Comparison of ENCODE assay signal across 11 cellular contexts in the genomic region with DNA sequence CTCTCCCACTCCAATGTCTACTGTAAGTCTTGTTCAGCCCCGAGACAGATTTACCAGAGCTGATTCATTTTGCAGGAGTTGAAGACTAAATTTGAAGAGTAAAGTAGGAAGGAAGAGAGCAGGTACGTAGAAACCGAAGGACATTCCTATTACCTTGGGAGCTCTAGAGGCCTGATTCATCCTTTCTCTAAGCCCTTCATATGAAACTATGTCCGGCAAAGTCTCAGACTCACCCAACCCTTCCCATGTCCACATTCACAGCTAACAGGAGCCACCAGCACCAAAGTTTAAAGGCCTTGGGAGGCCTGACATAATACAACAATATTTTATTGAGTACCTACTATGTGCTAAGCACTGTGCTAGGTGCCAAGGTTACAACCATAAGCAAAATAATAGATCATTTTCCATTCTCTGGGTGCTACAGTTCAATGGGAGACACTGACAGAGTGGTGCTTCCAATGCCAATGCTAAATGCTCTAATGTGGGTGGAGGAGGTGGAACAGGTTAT.
A peak's percentile ranks its signal among the peaks of the same experiment; 100 is the strongest.
DNase-seq lines count a peak whose midpoint lies in the region; ATAC-seq and TF ChIP-seq lines count a peak whose summit lies in the region.
"Had no signal": no experiment of that assay in that cellular context is flagged by ENCODE, and none has a peak within 500 bp of the region (broad histone marks: within the 10 kb centered on the region; RNA-seq: fewer than 3 reads in every experiment).

No MANE protein-coding gene starts in this region.

- H3K9ac ChIP-seq in ES-I3 (ENCODE audit: low read depth, low read length) = peak overlapping the region; percentile 19; the same call in 1 of the 2 replicates

- no peaks in the 10 kb centered on the region for H3K79me2 ChIP-seq in OCI-LY7 (ENCODE audit: insufficient read depth, low read depth, low read length)

- H3K36me3 Mint-ChIP-seq in naive thymus-derived CD8-positive, alpha-beta T cell = no peaks in the 10 kb centered on the region

- ATAC-seq in HG03571 (IDR thresholded peaks at IDR 0.05; ENCODE audit: unreplicated experiment) (no peak), HG02588 (IDR thresholded peaks at IDR 0.05; ENCODE audit: unreplicated experiment) (no peak)
- ATAC-seq in naive thymus-derived CD8-positive, alpha-beta T cell = no peak

- no peak for TF ChIP-seq CTCF in OCI-LY7 (conservative IDR thresholded peaks at IDR 0.05; ENCODE audit: low read length)
- TF ChIP-seq CTCF in neutrophil (IDR thresholded peaks at IDR 0.05) = no peak

- POLR2A ChIA-PET in OCI-LY7 (lab: Charles Lee) = interaction anchor here (0.6 to 1.5 kb wide), 4 partner anchors 9 to 28 kb away, joined by 3 read pairs; no protein-coding TSS in a partner anchor
- POLR2A ChIA-PET in naive thymus-derived CD8-positive, alpha-beta T cell (lab: Charles Lee) = no interaction called here

- no TSS peak for BruUV-seq in OCI-LY7 (replicated peaks; lab: Mats Ljungman, UMichigan)

- peak overlapping the region; percentile 37 for H3K27ac ChIP-seq in OCI-LY7 (ENCODE audit: low read depth, low read length, poor library complexity, severe bottlenecking)
- peak overlapping the region; percentile 47 for H3K27ac ChIP-seq in effector memory CD4-positive, alpha-beta T cell (ENCODE audit: insufficient read depth, low read length, poor library complexity, severe bottlenecking)
- H3K27ac ChIP-seq in neutrophil = peak overlapping the region; percentile 49

- peak overlapping the region in 2 of 10 donors; percentile 65 to 72 for H3K4me3 Mint-ChIP-seq in naive thymus-derived CD8-positive, alpha-beta T cell

- peaks cover 4 to 18% (median 9%) of the 10 kb centered on the region in 4 donors for H3K4me1 Mint-ChIP-seq in naive thymus-derived CD8-positive, alpha-beta T cell

- H3K27ac Mint-ChIP-seq in naive thymus-derived CD8-positive, alpha-beta T cell = peak overlapping the region in 2 of 10 donors; percentile 88 to 94

- no peaks in the 10 kb centered on the region for H4K20me1 ChIP-seq in OCI-LY7 (ENCODE audit: insufficient read depth, low read length)

- H3K27me3 ChIP-seq in effector memory CD4-positive, alpha-beta T cell (replicated peaks; ENCODE audit: control insufficient read depth, insufficient read depth, low read length, poor library complexity, severe bottlenecking) = no peaks in the 10 kb centered on the region
- peaks cover 6% of the 10 kb centered on the region for H3K27me3 ChIP-seq in neutrophil

- H3K27me3 Mint-ChIP-seq in naive thymus-derived CD8-positive, alpha-beta T cell = no peaks in the 10 kb centered on the region

- H2AFZ ChIP-seq in OCI-LY7 (ENCODE audit: low read length) = peak overlapping the region; percentile 85; the same call in 1 of the 2 replicates

- CTCF ChIA-PET in OCI-LY7 (lab: Charles Lee; ENCODE audit: unreplicated experiment) = no interaction called here

- H3K4me3 ChIP-seq in OCI-LY7 (ENCODE audit: low read depth, low read length, poor library complexity, severe bottlenecking) = no peak overlapping the region
- H3K4me3 ChIP-seq in effector memory CD4-positive, alpha-beta T cell (ENCODE audit: insufficient read depth, low read depth, low read length, poor library complexity, severe bottlenecking) = no peak overlapping the region
- H3K4me3 ChIP-seq in neutrophil (ENCODE audit: low read depth in 1 of 2, low read length in 1 of 2) = no peak overlapping the region

- no peaks in the 10 kb centered on the region for H3K9me3 Mint-ChIP-seq in naive thymus-derived CD8-positive, alpha-beta T cell

- H3K36me3 ChIP-seq in ES-I3 (ENCODE audit: insufficient read depth, low read length) (no peaks in the 10 kb centered on the region), OCI-LY7 (ENCODE audit: insufficient read depth, low read length) (no peaks in the 10 kb centered on the region), neutrophil (no peaks in the 10 kb centered on the region)
- no peaks in the 10 kb centered on the region for H3K36me3 ChIP-seq in effector memory CD4-positive, alpha-beta T cell (ENCODE audit: control insufficient read depth, insufficient read depth, low read length)

- 0 out of 2 replicates have a peak overlapping the region, but pooled peaks have one; percentile 66 for H3K4me2 ChIP-seq in OCI-LY7 (ENCODE audit: low read length)

- H3K4me1 ChIP-seq in ES-I3 (ENCODE audit: insufficient read depth, low read length) (peaks cover 16% of the 10 kb centered on the region), OCI-LY7 (ENCODE audit: insufficient read depth, low read length, poor library complexity, severe bottlenecking) (peaks cover 27% of the 10 kb centered on the region), neutrophil (ENCODE audit: control insufficient read depth in 1 of 2, insufficient read depth in 1 of 2, low read depth in 1 of 2, low read length in 1 of 2) (peaks cover 0 to 4% of the 10 kb centered on the region in 2 experiments)
- H3K4me1 ChIP-seq in effector memory CD4-positive, alpha-beta T cell (ENCODE audit: control insufficient read depth, insufficient read depth, low read length, poor library complexity, severe bottlenecking) = peaks cover 12% of the 10 kb centered on the region

- DNase-seq in OCI-LY7 (ENCODE audit: low spot score) (no peak), NCI-H146 (lab: John Stamatoyannopoulos, UW) (no peak)
- DNase-seq in effector memory CD4-positive, alpha-beta T cell = no peak
- DNase-seq in naive thymus-derived CD8-positive, alpha-beta T cell = no peak
- DNase-seq: midbrain, NCI-H1694 treated with DMSO at 0.1 percent for 48 hours, SHP77 had no signal

- H3K9me2 ChIP-seq in OCI-LY7 (ENCODE audit: insufficient read depth, low read length) = no peaks in the 10 kb centered on the region

- peaks cover 6% of the 10 kb centered on the region; the same call in 1 of the 2 replicates for H3K9me3 ChIP-seq in ES-I3 (ENCODE audit: control insufficient read depth, insufficient read depth, low read length)
- H3K9me3 ChIP-seq in OCI-LY7 (ENCODE audit: low read length) = no peaks in the 10 kb centered on the region
- no peaks in the 10 kb centered on the region for H3K9me3 ChIP-seq in effector memory CD4-positive, alpha-beta T cell (ENCODE audit: control insufficient read depth, low read length)
- H3K9me3 ChIP-seq in neutrophil = no peaks in the 10 kb centered on the region

- intact Hi-C loops in OCI-LY7 (cut with micrococcal nuclease; ENCODE audit: unreplicated experiment) = no loop called here
